In the genomic region with DNA sequence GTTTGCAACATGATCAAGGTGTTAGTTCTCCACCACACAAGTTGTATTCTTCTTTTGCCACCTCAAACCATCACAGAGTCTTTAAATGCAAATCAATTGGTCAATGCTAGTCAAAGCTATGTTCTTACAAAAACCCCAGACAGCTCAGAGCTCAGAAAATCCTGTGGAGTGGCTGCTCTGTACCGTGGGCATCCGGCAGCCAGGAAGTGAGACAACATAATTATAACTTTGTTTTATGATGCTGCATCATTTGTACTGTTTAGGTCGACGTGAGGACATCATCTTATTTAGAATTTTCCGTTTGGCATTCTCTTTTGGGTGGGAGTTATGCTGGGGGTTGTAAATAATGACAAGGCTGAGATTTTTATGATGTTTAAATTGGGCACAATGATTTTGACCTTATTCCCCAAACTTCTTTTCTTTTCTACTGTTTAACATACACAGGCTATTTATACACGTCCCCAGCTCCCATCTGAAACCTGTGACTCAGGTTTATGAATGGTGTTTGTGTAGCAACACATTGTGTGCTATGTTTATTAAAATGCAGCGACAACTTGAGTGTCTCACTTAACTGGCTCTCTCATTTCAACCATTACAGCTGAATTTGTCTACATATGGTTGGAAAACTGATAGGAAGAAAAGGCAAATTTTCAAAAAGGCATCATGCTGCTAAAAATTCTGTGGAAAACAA, we compare ENCODE assay signal across 14 cellular contexts.
DNase-seq lines count a peak whose midpoint lies in the region; ATAC-seq and TF ChIP-seq lines count a peak whose summit lies in the region.
"Had no signal": no experiment of that assay in that cellular context is flagged by ENCODE, and none has a peak within 500 bp of the region (broad histone marks: within the 10 kb centered on the region; RNA-seq: fewer than 3 reads in every experiment).

No MANE protein-coding gene starts in this region.

- no peaks in the 10 kb centered on the region for H3K36me3 ChIP-seq in vagina
- H3K36me3 ChIP-seq: BE2C, thyroid gland had no signal

- DNase-seq in stimulated activated CD4-positive, alpha-beta T cell treated with anti-CD3 and anti-CD28 coated beads, Interleukin-1b, Interleukin-23, amount 100 ng/mL, for 48 hours = no peak
- no peak for DNase-seq in vagina (ENCODE audit: extremely low spot score in 2 of 2)
- no peak for DNase-seq in occipital lobe (lab: John Stamatoyannopoulos, UW)
- DNase-seq in effector CD8-positive, alpha-beta T cell (lab: John Stamatoyannopoulos, UW) = no peak
- DNase-seq: activated B cell treated with CpG ODN at 0.5 μM for 24 hours; activated naive CD4-positive, alpha-beta T cell treated with anti-CD3 and anti-CD28 coated beads, Interleukin-2, amount 10 ng/mL, durations not matched to agents 7 days and 5 days; BE2C; cortex of kidney; NCI-H2081 treated with DMSO at 0.1 percent for 48 hours; thyroid gland had no signal

- TF ChIP-seq CTCF in vagina (IDR thresholded peaks at IDR 0.05) = no peak

- H3K4me3 ChIP-seq in vagina = no peak overlapping the region
- H3K4me3 ChIP-seq: thyroid gland had no signal

- no peak overlapping the region for H3K27ac ChIP-seq in vagina
- H3K27ac ChIP-seq: thyroid gland had no signal

- TF ChIP-seq POLR2A in vagina (IDR thresholded peaks at IDR 0.05) = no peak

- peaks cover 13% of the 10 kb centered on the region for H3K4me1 ChIP-seq in vagina

- no peaks in the 10 kb centered on the region for H3K9me3 ChIP-seq in vagina
- H3K9me3 ChIP-seq: BE2C, thyroid gland had no signal

- ATAC-seq in GM18499 (IDR thresholded peaks at IDR 0.05; ENCODE audit: insufficient read depth, unreplicated experiment) (peak; percentile 78), GM19452 (IDR thresholded peaks at IDR 0.05; ENCODE audit: unreplicated experiment) (peak; percentile 75), HG02852 (IDR thresholded peaks at IDR 0.05; ENCODE audit: unreplicated experiment) (peak; percentile 75), HG03520 (IDR thresholded peaks at IDR 0.05; ENCODE audit: unreplicated experiment) (peak; percentile 81)

- H3K27me3 ChIP-seq in vagina = no peaks in the 10 kb centered on the region
- H3K27me3 ChIP-seq: BE2C, thyroid gland had no signal

- intact Hi-C loops in vagina (cut with DNase I) = no loop called here
